ENCODE assay signal across 1 cellular context in the genomic region with DNA sequence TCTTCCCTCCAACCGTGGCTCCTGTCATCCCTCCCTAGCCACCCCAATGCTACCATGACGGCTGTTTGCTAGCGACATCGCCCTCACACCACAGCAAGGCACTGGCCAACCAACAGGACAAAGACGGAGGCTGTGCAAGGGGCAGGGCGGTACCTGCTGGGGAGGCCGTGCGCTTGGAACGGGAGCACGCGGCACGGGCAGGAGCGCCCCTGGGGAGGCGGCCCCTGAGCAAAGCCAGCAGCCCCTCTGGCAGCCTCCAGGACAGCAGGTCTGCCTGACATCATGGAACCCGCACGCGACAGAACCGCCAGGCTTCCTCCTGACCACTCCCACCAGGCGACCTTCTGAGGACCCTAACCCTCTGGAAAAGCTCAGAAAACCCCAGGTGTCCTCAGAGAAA.
TF ChIP-seq lines count a peak whose summit lies in the region.

No MANE protein-coding gene starts in this region.

TF ChIP-seq in H1, 55 proteins besides CTCF, POLR2A, EP300 and RAD21:
- TF ChIP-seq ASH2L (IDR thresholded peaks at IDR 0.05; ENCODE audit: low read length) (no peak), CBX5 (IDR thresholded peaks at IDR 0.05; ENCODE audit: low read depth, low read length) (no peak), GTF2F1 (IDR thresholded peaks at IDR 0.05; ENCODE audit: borderline replicate concordance, low read depth, low read length) (no peak), CBX8 (IDR thresholded peaks at IDR 0.05; ENCODE audit: borderline replicate concordance, low read depth, low read length) (no peak), EZH2 (IDR thresholded peaks at IDR 0.05; ENCODE audit: low read depth, low read length, severe bottlenecking) (no peak), TCF12 (IDR thresholded peaks at IDR 0.05; ENCODE audit: low read depth, low read length) (no peak), TEAD4 (IDR thresholded peaks at IDR 0.05; ENCODE audit: low read depth, low read length) (no peak)
